ENCODE assay signal across 9 cellular contexts in the genomic region with DNA sequence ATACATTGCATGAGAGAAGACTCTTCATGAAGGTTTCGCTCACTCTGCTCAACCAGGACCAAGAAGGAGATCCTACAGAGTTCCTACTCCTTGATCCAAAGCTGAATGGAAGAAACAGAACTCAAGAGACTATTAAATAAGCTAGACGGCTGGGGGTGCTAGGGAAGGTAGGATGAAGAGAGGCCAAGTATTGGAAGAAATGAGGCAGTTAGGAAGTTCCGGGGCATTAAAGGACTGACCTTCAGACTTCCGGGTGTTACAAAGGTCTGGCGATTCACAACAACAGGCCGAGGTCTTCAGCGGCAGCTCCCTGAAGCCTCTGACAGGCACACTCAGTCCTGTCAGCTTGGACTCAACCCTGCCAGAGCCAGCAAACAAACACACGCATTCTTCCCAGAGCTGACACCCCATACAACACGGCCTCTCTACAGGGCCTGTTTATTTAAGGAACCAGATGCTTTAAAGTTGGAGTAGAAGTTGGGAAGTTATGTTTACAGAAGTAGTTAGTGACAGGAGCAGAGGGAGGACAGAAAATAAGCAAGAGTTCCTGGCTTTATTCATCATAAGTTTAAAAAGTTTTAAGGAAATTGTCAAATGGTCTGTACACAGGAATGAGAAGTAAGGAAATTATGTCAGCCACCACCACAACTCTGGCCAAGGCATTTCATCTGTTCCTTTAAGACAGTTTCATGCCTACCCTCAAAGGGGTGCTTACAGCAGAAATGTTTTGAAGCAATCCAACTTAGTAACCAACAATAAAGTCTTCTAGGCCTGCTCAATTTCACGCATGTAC. TPM values are rescaled to one million over a fixed set of nuclear protein-coding genes. Genes with fewer than 3 reads are reported as not detected.
DNase-seq lines count a peak whose midpoint lies in the region; ATAC-seq and TF ChIP-seq lines count a peak whose summit lies in the region.
"Had no signal": no experiment of that assay in that cellular context is flagged by ENCODE, and none has a peak within 500 bp of the region (broad histone marks: within the 10 kb centered on the region; RNA-seq: fewer than 3 reads in every experiment).

No MANE protein-coding gene starts in this region.

- intact Hi-C loops in stomach (cut with DNase I; ENCODE audit: low total_unique reads), result no loop called here
- intact Hi-C loops in activated T-helper 1 cell treated with anti-CD3 and anti-CD28 coated beads, Interleukin-12 subunit alpha, Interleukin-12 subunit beta, Interleukin-2, Interleukin-4 antibody, amounts not matched to agents 30 ng/mL and 10 ng/mL and 1 ng/mL, durations not matched to agents 14 hours and 24 hours and 36 hours (cut with micrococcal nuclease), result no loop called here

- no peaks in the 10 kb centered on the region for H3K9me3 ChIP-seq in stomach

- H3K4me3 Mint-ChIP-seq in HFFc6, result peak overlapping the region; percentile 78
- no peak overlapping the region for H3K4me3 Mint-ChIP-seq in activated T-helper 1 cell treated with anti-CD3 and anti-CD28 coated beads, Interleukin-12 subunit alpha, Interleukin-12 subunit beta, Interleukin-2, Interleukin-4 antibody, amounts not matched to agents 30 ng/mL and 10 ng/mL and 1 ng/mL, durations not matched to agents 14 hours and 24 hours and 36 hours
- H3K4me3 Mint-ChIP-seq: activated naive CD4-positive, alpha-beta T cell treated with anti-CD3 and anti-CD28 coated beads, Interleukin-2, amount 50 U/mL, for 24 hours had no signal

- no peak for TF ChIP-seq EP300 in stomach (IDR thresholded peaks at IDR 0.05)

- H3K4me3 ChIP-seq in astrocyte of the cerebellum (ENCODE audit: low read depth, low read length), result peak overlapping the region; percentile 12
- H3K4me3 ChIP-seq in stomach, result peak overlapping the region; percentile 17 to 22 (median 18)

- H3K36me3 Mint-ChIP-seq in HFFc6 (ENCODE audit: low read depth), result peaks cover 5% of the 10 kb centered on the region; the same call in 1 of the 2 replicates
- H3K36me3 Mint-ChIP-seq in activated T-helper 1 cell treated with anti-CD3 and anti-CD28 coated beads, Interleukin-12 subunit alpha, Interleukin-12 subunit beta, Interleukin-2, Interleukin-4 antibody, amounts not matched to agents 30 ng/mL and 10 ng/mL and 1 ng/mL, durations not matched to agents 14 hours and 24 hours and 36 hours (ENCODE audit: low read depth), result peaks cover 1% of the 10 kb centered on the region
- H3K36me3 Mint-ChIP-seq: activated naive CD4-positive, alpha-beta T cell treated with anti-CD3 and anti-CD28 coated beads, Interleukin-2, amount 50 U/mL, for 24 hours had no signal

- H3K27ac Mint-ChIP-seq in HFFc6, result peak overlapping the region; percentile 84
- H3K27ac Mint-ChIP-seq in activated T-helper 1 cell treated with anti-CD3 and anti-CD28 coated beads, Interleukin-12 subunit alpha, Interleukin-12 subunit beta, Interleukin-2, Interleukin-4 antibody, amounts not matched to agents 30 ng/mL and 10 ng/mL and 1 ng/mL, durations not matched to agents 14 hours and 24 hours and 36 hours, result no peak overlapping the region
- H3K27ac Mint-ChIP-seq: activated naive CD4-positive, alpha-beta T cell treated with anti-CD3 and anti-CD28 coated beads, Interleukin-2, amount 50 U/mL, for 24 hours had no signal

- H3K27me3 Mint-ChIP-seq in HFFc6 (ENCODE audit: insufficient read depth), result no peaks in the 10 kb centered on the region; the same call in 1 of the 2 replicates
- peaks cover 41% of the 10 kb centered on the region for H3K27me3 Mint-ChIP-seq in activated T-helper 1 cell treated with anti-CD3 and anti-CD28 coated beads, Interleukin-12 subunit alpha, Interleukin-12 subunit beta, Interleukin-2, Interleukin-4 antibody, amounts not matched to agents 30 ng/mL and 10 ng/mL and 1 ng/mL, durations not matched to agents 14 hours and 24 hours and 36 hours (ENCODE audit: insufficient read depth)

- no peaks in the 10 kb centered on the region for H3K9me3 Mint-ChIP-seq in HFFc6
- H3K9me3 Mint-ChIP-seq in activated T-helper 1 cell treated with anti-CD3 and anti-CD28 coated beads, Interleukin-12 subunit alpha, Interleukin-12 subunit beta, Interleukin-2, Interleukin-4 antibody, amounts not matched to agents 30 ng/mL and 10 ng/mL and 1 ng/mL, durations not matched to agents 14 hours and 24 hours and 36 hours, result no peaks in the 10 kb centered on the region
- H3K9me3 Mint-ChIP-seq: activated naive CD4-positive, alpha-beta T cell treated with anti-CD3 and anti-CD28 coated beads, Interleukin-2, amount 50 U/mL, for 24 hours had no signal

- peaks cover 86% of the 10 kb centered on the region for H3K4me1 Mint-ChIP-seq in HFFc6 (ENCODE audit: low read depth)
- H3K4me1 Mint-ChIP-seq in activated T-helper 1 cell treated with anti-CD3 and anti-CD28 coated beads, Interleukin-12 subunit alpha, Interleukin-12 subunit beta, Interleukin-2, Interleukin-4 antibody, amounts not matched to agents 30 ng/mL and 10 ng/mL and 1 ng/mL, durations not matched to agents 14 hours and 24 hours and 36 hours (ENCODE audit: low read depth), result peaks cover 29% of the 10 kb centered on the region

- peaks cover 48 to 89% (median 79%) of the 10 kb centered on the region in 4 donors for H3K4me1 ChIP-seq in stomach

- 16 to 23% (median 22%) methylated on average over 10 of the region's 10 CpGs for whole genome bisulfite sequencing in stomach, 5 donors

- TF ChIP-seq POLR2A in stomach (IDR thresholded peaks at IDR 0.05), result no peak

- no peaks in the 10 kb centered on the region for H3K36me3 ChIP-seq in stomach

- no peak for ATAC-seq in HG03280 (IDR thresholded peaks at IDR 0.05; ENCODE audit: unreplicated experiment)

- H3K27ac ChIP-seq in stomach, result peak overlapping the region; percentile 81 to 90 (median 86)

- in situ Hi-C loops in astrocyte of the cerebellum (cut with HindIII; ENCODE audit: low sequenced_read_pairs), result no loop called here

- DNase-seq in HFFc6 (peak; percentile 46), astrocyte of the cerebellum (ENCODE audit: low read depth) (peak; percentile 34), iris pigment epithelial cell (ENCODE audit: low read depth) (peak; percentile 79), stomach (peak; percentile 65), NCI-H1105 (lab: John Stamatoyannopoulos, UW) (no peak), NCI-H748 treated with DMSO at 0.1 percent for 48 hours (lab: John Stamatoyannopoulos, UW) (no peak)
- no peak for DNase-seq in activated T-helper 1 cell treated with anti-CD3 and anti-CD28 coated beads, Interleukin-12 subunit alpha, Interleukin-12 subunit beta, Interleukin-2, Interleukin-4 antibody, amounts not matched to agents 30 ng/mL and 10 ng/mL and 1 ng/mL, durations not matched to agents 14 hours and 24 hours and 36 hours (ENCODE audit: low spot score)

- TF ChIP-seq CTCF in HFFc6 (IDR thresholded peaks at IDR 0.05) (no peak), astrocyte of the cerebellum (IDR thresholded peaks at IDR 0.05; ENCODE audit: low read depth, low read length, missing control alignments) (no peak), stomach (IDR thresholded peaks at IDR 0.05) (no peak)

- H3K27me3 ChIP-seq in stomach, result no peaks in the 10 kb centered on the region

RNA-seq across cellular contexts. Expression of gene SORT1, which starts 4.7 kb away (rescaled TPM):
- total RNA-seq in HFFc6 (2021; fragmentation: NEBNext Ultra II Directional; extraction: Animal tissue kit (Norgen Biotek cat#: 25700)), result 10 to 100 TPM; 51.6 to 78.4 (median 58.5) TPM
- 100 to 1,000 TPM in 1 of 5 donors, 10 to 100 TPM in 4; 35.3 to 481 (median 48.1) TPM for total RNA-seq in stomach
- 10 to 100 TPM in 2 of 3 donors, 1 to 10 TPM in 1; 4.6 to 12.6 (median 10.5) TPM for polyA plus RNA-seq in stomach
- 1.4 and 1.5 TPM in 2 replicates for total RNA-seq in activated T-helper 1 cell treated with anti-CD3 and anti-CD28 coated beads, Interleukin-12 subunit alpha, Interleukin-12 subunit beta, Interleukin-2, Interleukin-4 antibody, amounts not matched to agents 30 ng/mL and 10 ng/mL and 1 ng/mL, durations not matched to agents 14 hours and 24 hours and 36 hours

RNA-seq across cellular contexts. Expression of gene PSMA5, which starts 33.3 kb away (rescaled TPM):
- 100 to 1,000 TPM; 145 to 195 (median 188) TPM for total RNA-seq in HFFc6 (2021; fragmentation: NEBNext Ultra II Directional; extraction: Animal tissue kit (Norgen Biotek cat#: 25700))
- 10 to 100 TPM in 3 of 5 donors, 1 to 10 TPM in 2; 5.3 to 39.3 (median 11.3) TPM for total RNA-seq in stomach
- polyA plus RNA-seq in stomach, result 10 to 100 TPM; 44.7 to 84.2 (median 50.6) TPM
- 241 and 283 TPM in 2 replicates for total RNA-seq in activated T-helper 1 cell treated with anti-CD3 and anti-CD28 coated beads, Interleukin-12 subunit alpha, Interleukin-12 subunit beta, Interleukin-2, Interleukin-4 antibody, amounts not matched to agents 30 ng/mL and 10 ng/mL and 1 ng/mL, durations not matched to agents 14 hours and 24 hours and 36 hours

Comparison
In these comparisons a context has a peak if more than half of its experiments do, and no peak if none do; other contexts are left out.
1. DNase-seq: peak in HFFc6 (single experiment), astrocyte of the cerebellum (single experiment), iris pigment epithelial cell (single experiment) and stomach (single experiment); none in NCI-H1105 (single experiment), NCI-H748 treated with DMSO at 0.1 percent for 48 hours (single experiment) and activated T-helper 1 cell treated with anti-CD3 and anti-CD28 coated beads, Interleukin-12 subunit alpha, Interleukin-12 subunit beta, Interleukin-2, Interleukin-4 antibody, amounts not matched to agents 30 ng/mL and 10 ng/mL and 1 ng/mL, durations not matched to agents 14 hours and 24 hours and 36 hours (single experiment).
2. RNA of gene SORT1, which starts 4.7 kb away (total RNA-seq): 51.6 to 78.4 TPM in HFFc6 and 35.3 to 481 TPM in stomach; 1.4 to 1.5 TPM in activated T-helper 1 cell treated with anti-CD3 and anti-CD28 coated beads, Interleukin-12 subunit alpha, Interleukin-12 subunit beta, Interleukin-2, Interleukin-4 antibody, amounts not matched to agents 30 ng/mL and 10 ng/mL and 1 ng/mL, durations not matched to agents 14 hours and 24 hours and 36 hours; every median in the first group is over 10 times any median in the second.